ENCODE assay signal across 21 cellular contexts in the genomic region with DNA sequence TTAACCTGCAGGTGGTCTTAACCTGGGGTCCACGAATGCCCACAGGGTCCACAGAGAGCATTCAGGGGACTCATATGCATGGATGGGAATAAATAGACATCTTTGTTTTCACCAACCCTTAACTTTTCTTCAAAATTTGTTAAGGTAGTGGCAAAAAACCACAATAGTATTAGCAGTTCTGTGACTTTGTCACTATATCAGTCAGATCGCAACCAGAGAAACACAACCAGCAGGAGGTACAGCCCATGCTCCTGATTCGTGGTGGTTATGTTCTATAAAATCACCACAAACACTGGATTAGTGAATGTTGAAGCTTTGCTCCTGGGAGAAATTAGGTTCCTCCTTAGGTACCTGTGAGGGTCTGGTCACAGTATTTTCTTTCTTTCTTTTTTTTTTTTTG. TPM values are rescaled to one million over a fixed set of nuclear protein-coding genes. Genes with fewer than 3 reads are reported as not detected.
"Had no signal": no experiment of that assay in that cellular context is flagged by ENCODE, and none has a peak within 500 bp of the region (broad histone marks: within the 10 kb centered on the region; RNA-seq: fewer than 3 reads in every experiment).

No MANE protein-coding gene starts in this region.

- H3K36me3 Mint-ChIP-seq: activated naive CD4-positive, alpha-beta T cell treated with anti-CD3 and anti-CD28 coated beads, Interleukin-2, amount 10 ng/mL, durations not matched to agents 7 days and 5 days had no signal

- H3K4me3 Mint-ChIP-seq: activated naive CD4-positive, alpha-beta T cell treated with anti-CD3 and anti-CD28 coated beads, Interleukin-2, amount 10 ng/mL, durations not matched to agents 7 days and 5 days; activated naive CD8-positive, alpha-beta T cell treated with anti-CD3 and anti-CD28 coated beads for 36 hours; T-helper 1 cell treated with Interleukin-12 subunit alpha and Interleukin-12 subunit beta and Interleukin-4 antibody, amounts not matched to agents 30 μg/mL and 1 μg/mL, for 36 hours; WTC11 had no signal

- H3K27me3 Mint-ChIP-seq: activated naive CD8-positive, alpha-beta T cell treated with anti-CD3 and anti-CD28 coated beads for 36 hours had no signal

- H3K27ac Mint-ChIP-seq: activated naive CD8-positive, alpha-beta T cell treated with anti-CD3 and anti-CD28 coated beads for 36 hours; activated T-helper 2 cell treated with anti-CD3 and anti-CD28 coated beads, Interferon-gamma antibody, Interleukin-2, Interleukin-4, amounts not matched to agents 10 μg/mL and 5 μg/mL and 100 μg/mL, durations not matched to agents 14 hours and 24 hours and 36 hours; T-helper 1 cell treated with Interleukin-12 subunit alpha and Interleukin-12 subunit beta and Interleukin-4 antibody, amounts not matched to agents 30 μg/mL and 1 μg/mL, for 36 hours; WTC11 had no signal

- DNase-seq: activated CD4-positive, alpha-beta T cell treated with anti-CD3 and anti-CD28 coated beads for 48 hours; activated CD4-positive, CD25-positive, alpha-beta regulatory T cell treated with anti-CD3 and anti-CD28 coated beads, Interleukin-2, amount 50 U/mL, for 72 hours; activated gamma-delta T cell treated with Interleukin-2 at 50 U/mL for 16 hours; activated naive CD4-positive, alpha-beta T cell treated with anti-CD3 and anti-CD28 coated beads, Interleukin-2, amount 10 ng/mL, durations not matched to agents 7 days and 5 days; activated naive CD8-positive, alpha-beta T cell treated with anti-CD3 and anti-CD28 coated beads for 36 hours; activated T-cell treated with anti-CD3 and anti-CD28 coated beads for 4 hours; activated T-cell treated with anti-CD3 and anti-CD28 coated beads, Interleukin-2, amount 50 U/mL, for 48 hours; brain microvascular endothelial cell; MV-4-11; NCI-H1092 treated with DMSO at 0.1 percent for 48 hours; NCI-H1417 treated with DMSO at 0.1 percent for 48 hours; NCI-H187; NCI-H2081 treated with DMSO at 0.1 percent for 48 hours; NCI-H446; NCI-H524; SHP77 treated with DMSO at 0.1 percent for 48 hours; T-helper 9 cell had no signal

- ATAC-seq: WTC11 had no signal

RNA-seq across cellular contexts. Expression of a gene that starts 31.6 kb away (rescaled TPM):
- total RNA-seq: MCF 10A had no signal
